1 cellular context compared by ENCODE assay signal in the genomic region with DNA sequence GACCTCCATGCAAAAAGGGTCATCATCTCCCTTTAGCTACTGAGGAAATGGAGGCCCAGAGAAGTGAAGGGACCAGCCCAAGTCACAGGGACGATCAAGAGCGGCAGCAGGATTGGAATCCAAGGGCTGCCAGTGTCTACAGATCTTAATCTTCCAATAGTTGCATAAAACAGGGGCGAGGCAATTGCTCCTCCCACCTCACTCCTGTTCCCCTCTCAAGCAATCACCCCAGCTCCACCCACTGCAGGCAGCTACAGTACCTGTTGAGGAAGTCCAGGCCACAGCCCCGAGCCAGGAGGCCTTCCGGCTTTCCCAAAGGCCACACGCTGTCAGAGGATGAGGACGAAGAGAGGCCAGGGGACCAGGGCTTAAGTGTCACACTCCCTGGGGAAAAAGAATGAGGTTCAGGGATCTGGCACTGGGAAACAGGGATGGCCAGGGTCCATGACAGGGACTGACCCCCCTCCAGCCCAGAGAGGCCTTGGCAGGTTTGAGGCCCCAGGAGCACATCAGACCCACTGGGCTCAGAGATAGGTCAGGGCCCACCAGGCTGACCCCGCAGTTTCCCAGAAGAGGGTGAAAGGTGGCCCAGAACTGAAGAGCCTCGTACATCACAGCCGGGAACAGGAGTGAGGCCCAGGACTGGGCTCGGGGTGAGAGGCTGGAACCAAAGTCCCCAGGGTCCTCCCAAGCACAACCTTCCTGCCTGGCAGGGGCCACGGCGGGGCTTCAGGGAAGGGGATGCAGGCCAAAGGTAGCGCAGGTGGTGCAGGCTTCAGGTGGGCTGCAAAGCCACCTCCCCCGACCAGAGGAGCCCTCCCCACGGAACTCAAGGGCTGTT.
TF ChIP-seq lines count a peak whose summit lies in the region.

No MANE protein-coding gene starts in this region.

TF ChIP-seq in HepG2, 621 proteins besides CTCF, POLR2A, EP300 and RAD21 (continued from another document and continues in another):
- TF ChIP-seq HOXA3 (CRISPR knock-in tag; IDR thresholded peaks at IDR 0.05): peak; percentile 58
- TF ChIP-seq ZNF660 (CRISPR knock-in tag; IDR thresholded peaks at IDR 0.05; ENCODE audit: borderline replicate concordance, low read depth): 0 out of 2 replicates have a peak, but pooled peaks have one; percentile 20
- TF ChIP-seq SMAD1 (CRISPR knock-in tag; IDR thresholded peaks at IDR 0.05; ENCODE audit: borderline replicate concordance, low read depth): no peak
- no peak for TF ChIP-seq MED8 (CRISPR knock-in tag; IDR thresholded peaks at IDR 0.05; ENCODE audit: insufficient replicate concordance)
- TF ChIP-seq ZNF792 (CRISPR knock-in tag; IDR thresholded peaks at IDR 0.05): 0 out of 2 replicates have a peak, but pooled peaks have one; percentile 4
- no peak; the same call in 1 of the 2 replicates for TF ChIP-seq NAIF1 (CRISPR knock-in tag; IDR thresholded peaks at IDR 0.05; ENCODE audit: borderline replicate concordance)
- TF ChIP-seq ZNF143 (CRISPR knock-in tag; IDR thresholded peaks at IDR 0.05): no peak
- TF ChIP-seq, protein P1, sequence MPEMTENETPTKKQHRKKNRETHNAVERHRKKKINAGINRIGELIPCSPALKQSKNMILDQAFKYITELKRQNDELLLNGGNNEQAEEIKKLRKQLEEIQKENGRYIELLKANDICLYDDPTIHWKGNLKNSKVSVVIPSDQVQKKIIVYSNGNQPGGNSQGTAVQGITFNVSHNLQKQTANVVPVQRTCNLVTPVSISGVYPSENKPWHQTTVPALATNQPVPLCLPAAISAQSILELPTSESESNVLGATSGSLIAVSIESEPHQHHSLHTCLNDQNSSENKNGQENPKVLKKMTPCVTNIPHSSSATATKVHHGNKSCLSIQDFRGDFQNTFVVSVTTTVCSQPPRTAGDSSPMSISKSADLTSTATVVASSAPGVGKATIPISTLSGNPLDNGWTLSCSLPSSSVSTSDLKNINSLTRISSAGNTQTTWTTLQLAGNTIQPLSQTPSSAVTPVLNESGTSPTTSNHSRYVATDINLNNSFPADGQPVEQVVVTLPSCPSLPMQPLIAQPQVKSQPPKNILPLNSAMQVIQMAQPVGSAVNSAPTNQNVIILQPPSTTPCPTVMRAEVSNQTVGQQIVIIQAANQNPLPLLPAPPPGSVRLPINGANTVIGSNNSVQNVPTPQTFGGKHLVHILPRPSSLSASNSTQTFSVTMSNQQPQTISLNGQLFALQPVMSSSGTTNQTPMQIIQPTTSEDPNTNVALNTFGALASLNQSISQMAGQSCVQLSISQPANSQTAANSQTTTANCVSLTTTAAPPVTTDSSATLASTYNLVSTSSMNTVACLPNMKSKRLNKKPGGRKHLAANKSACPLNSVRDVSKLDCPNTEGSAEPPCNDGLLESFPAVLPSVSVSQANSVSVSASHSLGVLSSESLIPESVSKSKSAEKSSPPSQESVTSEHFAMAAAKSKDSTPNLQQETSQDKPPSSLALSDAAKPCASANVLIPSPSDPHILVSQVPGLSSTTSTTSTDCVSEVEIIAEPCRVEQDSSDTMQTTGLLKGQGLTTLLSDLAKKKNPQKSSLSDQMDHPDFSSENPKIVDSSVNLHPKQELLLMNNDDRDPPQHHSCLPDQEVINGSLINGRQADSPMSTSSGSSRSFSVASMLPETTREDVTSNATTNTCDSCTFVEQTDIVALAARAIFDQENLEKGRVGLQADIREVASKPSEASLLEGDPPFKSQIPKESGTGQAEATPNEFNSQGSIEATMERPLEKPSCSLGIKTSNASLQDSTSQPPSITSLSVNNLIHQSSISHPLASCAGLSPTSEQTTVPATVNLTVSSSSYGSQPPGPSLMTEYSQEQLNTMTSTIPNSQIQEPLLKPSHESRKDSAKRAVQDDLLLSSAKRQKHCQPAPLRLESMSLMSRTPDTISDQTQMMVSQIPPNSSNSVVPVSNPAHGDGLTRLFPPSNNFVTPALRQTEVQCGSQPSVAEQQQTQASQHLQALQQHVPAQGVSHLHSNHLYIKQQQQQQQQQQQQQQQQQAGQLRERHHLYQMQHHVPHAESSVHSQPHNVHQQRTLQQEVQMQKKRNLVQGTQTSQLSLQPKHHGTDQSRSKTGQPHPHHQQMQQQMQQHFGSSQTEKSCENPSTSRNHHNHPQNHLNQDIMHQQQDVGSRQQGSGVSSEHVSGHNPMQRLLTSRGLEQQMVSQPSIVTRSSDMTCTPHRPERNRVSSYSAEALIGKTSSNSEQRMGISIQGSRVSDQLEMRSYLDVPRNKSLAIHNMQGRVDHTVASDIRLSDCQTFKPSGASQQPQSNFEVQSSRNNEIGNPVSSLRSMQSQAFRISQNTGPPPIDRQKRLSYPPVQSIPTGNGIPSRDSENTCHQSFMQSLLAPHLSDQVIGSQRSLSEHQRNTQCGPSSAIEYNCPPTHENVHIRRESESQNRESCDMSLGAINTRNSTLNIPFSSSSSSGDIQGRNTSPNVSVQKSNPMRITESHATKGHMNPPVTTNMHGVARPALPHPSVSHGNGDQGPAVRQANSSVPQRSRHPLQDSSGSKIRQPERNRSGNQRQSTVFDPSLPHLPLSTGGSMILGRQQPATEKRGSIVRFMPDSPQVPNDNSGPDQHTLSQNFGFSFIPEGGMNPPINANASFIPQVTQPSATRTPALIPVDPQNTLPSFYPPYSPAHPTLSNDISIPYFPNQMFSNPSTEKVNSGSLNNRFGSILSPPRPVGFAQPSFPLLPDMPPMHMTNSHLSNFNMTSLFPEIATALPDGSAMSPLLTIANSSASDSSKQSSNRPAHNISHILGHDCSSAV (CRISPR knock-in tag; IDR thresholded peaks at IDR 0.05; ENCODE audit: borderline replicate concordance): no peak
- no peak for TF ChIP-seq ZBTB38 (CRISPR knock-in tag; IDR thresholded peaks at IDR 0.05)
- TF ChIP-seq, protein P2, sequence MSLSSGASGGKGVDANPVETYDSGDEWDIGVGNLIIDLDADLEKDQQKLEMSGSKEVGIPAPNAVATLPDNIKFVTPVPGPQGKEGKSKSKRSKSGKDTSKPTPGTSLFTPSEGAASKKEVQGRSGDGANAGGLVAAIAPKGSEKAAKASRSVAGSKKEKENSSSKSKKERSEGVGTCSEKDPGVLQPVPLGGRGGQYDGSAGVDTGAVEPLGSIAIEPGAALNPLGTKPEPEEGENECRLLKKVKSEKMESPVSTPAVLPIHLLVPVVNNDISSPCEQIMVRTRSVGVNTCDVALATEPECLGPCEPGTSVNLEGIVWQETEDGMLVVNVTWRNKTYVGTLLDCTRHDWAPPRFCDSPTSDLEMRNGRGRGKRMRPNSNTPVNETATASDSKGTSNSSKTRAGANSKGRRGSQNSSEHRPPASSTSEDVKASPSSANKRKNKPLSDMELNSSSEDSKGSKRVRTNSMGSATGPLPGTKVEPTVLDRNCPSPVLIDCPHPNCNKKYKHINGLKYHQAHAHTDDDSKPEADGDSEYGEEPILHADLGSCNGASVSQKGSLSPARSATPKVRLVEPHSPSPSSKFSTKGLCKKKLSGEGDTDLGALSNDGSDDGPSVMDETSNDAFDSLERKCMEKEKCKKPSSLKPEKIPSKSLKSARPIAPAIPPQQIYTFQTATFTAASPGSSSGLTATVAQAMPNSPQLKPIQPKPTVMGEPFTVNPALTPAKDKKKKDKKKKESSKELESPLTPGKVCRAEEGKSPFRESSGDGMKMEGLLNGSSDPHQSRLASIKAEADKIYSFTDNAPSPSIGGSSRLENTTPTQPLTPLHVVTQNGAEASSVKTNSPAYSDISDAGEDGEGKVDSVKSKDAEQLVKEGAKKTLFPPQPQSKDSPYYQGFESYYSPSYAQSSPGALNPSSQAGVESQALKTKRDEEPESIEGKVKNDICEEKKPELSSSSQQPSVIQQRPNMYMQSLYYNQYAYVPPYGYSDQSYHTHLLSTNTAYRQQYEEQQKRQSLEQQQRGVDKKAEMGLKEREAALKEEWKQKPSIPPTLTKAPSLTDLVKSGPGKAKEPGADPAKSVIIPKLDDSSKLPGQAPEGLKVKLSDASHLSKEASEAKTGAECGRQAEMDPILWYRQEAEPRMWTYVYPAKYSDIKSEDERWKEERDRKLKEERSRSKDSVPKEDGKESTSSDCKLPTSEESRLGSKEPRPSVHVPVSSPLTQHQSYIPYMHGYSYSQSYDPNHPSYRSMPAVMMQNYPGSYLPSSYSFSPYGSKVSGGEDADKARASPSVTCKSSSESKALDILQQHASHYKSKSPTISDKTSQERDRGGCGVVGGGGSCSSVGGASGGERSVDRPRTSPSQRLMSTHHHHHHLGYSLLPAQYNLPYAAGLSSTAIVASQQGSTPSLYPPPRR (CRISPR knock-in tag; IDR thresholded peaks at IDR 0.05; ENCODE audit: borderline replicate concordance): no peak
- no peak for TF ChIP-seq MXD4 (CRISPR knock-in tag; IDR thresholded peaks at IDR 0.05)
- no peak for TF ChIP-seq ARNT (IDR thresholded peaks at IDR 0.05)
- 0 out of 2 replicates have a peak, but pooled peaks have one; percentile 13 for TF ChIP-seq ZNF589 (CRISPR knock-in tag; conservative IDR thresholded peaks at IDR 0.05)
- no peak for TF ChIP-seq NFYC (CRISPR knock-in tag; IDR thresholded peaks at IDR 0.05)
- TF ChIP-seq HOXA5 (CRISPR knock-in tag; IDR thresholded peaks at IDR 0.05): no peak
- no peak for TF ChIP-seq ZNF274 (CRISPR knock-in tag; IDR thresholded peaks at IDR 0.05)
- no peak for TF ChIP-seq NFE2L2 (IDR thresholded peaks at IDR 0.05; ENCODE audit: low read length)
- TF ChIP-seq, protein P3, sequence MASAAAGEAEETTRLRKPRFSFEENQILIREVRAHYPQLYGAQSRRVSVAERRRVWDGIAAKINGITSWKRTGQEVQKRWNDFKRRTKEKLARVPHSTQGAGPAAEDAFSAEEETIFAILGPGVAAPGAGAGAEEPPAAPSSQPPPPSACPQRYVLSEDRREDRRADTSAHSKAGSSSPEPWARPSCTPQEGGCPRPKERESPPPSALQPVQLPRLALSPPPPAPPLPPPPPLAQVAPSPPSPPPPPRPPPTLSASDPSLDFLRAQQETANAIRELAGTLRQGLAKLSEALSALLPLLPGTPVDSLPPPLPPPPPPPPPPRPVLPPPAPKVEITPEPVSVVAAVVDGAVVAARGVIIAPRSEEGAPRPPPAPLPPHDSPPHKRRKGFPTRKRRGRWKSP (CRISPR knock-in tag; IDR thresholded peaks at IDR 0.05): no peak
- no peak; the same call in 1 of the 2 replicates for TF ChIP-seq ZNF615 (CRISPR knock-in tag; IDR thresholded peaks at IDR 0.05; ENCODE audit: borderline replicate concordance)
- TF ChIP-seq, protein P4, sequence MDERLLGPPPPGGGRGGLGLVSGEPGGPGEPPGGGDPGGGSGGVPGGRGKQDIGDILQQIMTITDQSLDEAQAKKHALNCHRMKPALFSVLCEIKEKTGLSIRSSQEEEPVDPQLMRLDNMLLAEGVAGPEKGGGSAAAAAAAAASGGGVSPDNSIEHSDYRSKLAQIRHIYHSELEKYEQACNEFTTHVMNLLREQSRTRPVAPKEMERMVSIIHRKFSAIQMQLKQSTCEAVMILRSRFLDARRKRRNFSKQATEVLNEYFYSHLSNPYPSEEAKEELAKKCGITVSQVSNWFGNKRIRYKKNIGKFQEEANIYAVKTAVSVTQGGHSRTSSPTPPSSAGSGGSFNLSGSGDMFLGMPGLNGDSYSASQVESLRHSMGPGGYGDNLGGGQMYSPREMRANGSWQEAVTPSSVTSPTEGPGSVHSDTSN (CRISPR knock-in tag; IDR thresholded peaks at IDR 0.05): no peak
- TF ChIP-seq, protein P5, sequence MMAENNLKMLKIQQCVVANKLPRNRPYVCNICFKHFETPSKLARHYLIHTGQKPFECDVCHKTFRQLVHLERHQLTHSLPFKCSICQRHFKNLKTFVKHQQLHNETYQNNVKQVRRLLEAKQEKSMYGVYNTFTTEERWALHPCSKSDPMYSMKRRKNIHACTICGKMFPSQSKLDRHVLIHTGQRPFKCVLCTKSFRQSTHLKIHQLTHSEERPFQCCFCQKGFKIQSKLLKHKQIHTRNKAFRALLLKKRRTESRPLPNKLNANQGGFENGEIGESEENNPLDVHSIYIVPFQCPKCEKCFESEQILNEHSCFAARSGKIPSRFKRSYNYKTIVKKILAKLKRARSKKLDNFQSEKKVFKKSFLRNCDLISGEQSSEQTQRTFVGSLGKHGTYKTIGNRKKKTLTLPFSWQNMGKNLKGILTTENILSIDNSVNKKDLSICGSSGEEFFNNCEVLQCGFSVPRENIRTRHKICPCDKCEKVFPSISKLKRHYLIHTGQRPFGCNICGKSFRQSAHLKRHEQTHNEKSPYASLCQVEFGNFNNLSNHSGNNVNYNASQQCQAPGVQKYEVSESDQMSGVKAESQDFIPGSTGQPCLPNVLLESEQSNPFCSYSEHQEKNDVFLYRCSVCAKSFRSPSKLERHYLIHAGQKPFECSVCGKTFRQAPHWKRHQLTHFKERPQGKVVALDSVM (CRISPR knock-in tag; IDR thresholded peaks at IDR 0.05): 0 out of 2 replicates have a peak, but pooled peaks have one; percentile 1
- TF ChIP-seq KMT2A (CRISPR knock-in tag; IDR thresholded peaks at IDR 0.05): no peak
- TF ChIP-seq NCOA1 (CRISPR knock-in tag; IDR thresholded peaks at IDR 0.05): no peak
- TF ChIP-seq, protein P6, sequence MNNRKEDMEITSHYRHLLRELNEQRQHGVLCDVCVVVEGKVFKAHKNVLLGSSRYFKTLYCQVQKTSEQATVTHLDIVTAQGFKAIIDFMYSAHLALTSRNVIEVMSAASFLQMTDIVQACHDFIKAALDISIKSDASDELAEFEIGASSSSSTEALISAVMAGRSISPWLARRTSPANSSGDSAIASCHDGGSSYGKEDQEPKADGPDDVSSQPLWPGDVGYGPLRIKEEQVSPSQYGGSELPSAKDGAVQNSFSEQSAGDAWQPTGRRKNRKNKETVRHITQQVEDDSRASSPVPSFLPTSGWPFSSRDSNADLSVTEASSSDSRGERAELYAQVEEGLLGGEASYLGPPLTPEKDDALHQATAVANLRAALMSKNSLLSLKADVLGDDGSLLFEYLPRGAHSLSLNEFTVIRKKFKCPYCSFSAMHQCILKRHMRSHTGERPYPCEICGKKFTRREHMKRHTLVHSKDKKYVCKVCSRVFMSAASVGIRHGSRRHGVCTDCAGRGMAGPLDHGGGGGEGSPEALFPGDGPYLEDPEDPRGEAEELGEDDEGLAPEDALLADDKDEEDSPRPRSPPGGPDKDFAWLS (CRISPR knock-in tag; IDR thresholded peaks at IDR 0.05; ENCODE audit: borderline replicate concordance): no peak
- no peak for TF ChIP-seq NCOR1 (IDR thresholded peaks at IDR 0.05; ENCODE audit: borderline replicate concordance, low read length)
- 0 out of 2 replicates have a peak, but pooled peaks have one; percentile 5 for TF ChIP-seq ZNF350 (CRISPR knock-in tag; IDR thresholded peaks at IDR 0.05; ENCODE audit: borderline replicate concordance, low read depth)
- TF ChIP-seq, protein P7, sequence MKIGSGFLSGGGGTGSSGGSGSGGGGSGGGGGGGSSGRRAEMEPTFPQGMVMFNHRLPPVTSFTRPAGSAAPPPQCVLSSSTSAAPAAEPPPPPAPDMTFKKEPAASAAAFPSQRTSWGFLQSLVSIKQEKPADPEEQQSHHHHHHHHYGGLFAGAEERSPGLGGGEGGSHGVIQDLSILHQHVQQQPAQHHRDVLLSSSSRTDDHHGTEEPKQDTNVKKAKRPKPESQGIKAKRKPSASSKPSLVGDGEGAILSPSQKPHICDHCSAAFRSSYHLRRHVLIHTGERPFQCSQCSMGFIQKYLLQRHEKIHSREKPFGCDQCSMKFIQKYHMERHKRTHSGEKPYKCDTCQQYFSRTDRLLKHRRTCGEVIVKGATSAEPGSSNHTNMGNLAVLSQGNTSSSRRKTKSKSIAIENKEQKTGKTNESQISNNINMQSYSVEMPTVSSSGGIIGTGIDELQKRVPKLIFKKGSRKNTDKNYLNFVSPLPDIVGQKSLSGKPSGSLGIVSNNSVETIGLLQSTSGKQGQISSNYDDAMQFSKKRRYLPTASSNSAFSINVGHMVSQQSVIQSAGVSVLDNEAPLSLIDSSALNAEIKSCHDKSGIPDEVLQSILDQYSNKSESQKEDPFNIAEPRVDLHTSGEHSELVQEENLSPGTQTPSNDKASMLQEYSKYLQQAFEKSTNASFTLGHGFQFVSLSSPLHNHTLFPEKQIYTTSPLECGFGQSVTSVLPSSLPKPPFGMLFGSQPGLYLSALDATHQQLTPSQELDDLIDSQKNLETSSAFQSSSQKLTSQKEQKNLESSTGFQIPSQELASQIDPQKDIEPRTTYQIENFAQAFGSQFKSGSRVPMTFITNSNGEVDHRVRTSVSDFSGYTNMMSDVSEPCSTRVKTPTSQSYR (CRISPR knock-in tag; IDR thresholded peaks at IDR 0.05; ENCODE audit: borderline replicate concordance): no peak
- 0 out of 2 replicates have a peak, but pooled peaks have one; percentile 0 for TF ChIP-seq ZNF468 (CRISPR knock-in tag; IDR thresholded peaks at IDR 0.05)
- no peak for TF ChIP-seq BRCA1 (CRISPR knock-in tag; IDR thresholded peaks at IDR 0.05)
- no peak for TF ChIP-seq ZNF205 (CRISPR knock-in tag; IDR thresholded peaks at IDR 0.05)
- TF ChIP-seq ZSCAN25 (CRISPR knock-in tag; IDR thresholded peaks at IDR 0.05): no peak
